ENCODE assay signal across 9 cellular contexts in the genomic region with DNA sequence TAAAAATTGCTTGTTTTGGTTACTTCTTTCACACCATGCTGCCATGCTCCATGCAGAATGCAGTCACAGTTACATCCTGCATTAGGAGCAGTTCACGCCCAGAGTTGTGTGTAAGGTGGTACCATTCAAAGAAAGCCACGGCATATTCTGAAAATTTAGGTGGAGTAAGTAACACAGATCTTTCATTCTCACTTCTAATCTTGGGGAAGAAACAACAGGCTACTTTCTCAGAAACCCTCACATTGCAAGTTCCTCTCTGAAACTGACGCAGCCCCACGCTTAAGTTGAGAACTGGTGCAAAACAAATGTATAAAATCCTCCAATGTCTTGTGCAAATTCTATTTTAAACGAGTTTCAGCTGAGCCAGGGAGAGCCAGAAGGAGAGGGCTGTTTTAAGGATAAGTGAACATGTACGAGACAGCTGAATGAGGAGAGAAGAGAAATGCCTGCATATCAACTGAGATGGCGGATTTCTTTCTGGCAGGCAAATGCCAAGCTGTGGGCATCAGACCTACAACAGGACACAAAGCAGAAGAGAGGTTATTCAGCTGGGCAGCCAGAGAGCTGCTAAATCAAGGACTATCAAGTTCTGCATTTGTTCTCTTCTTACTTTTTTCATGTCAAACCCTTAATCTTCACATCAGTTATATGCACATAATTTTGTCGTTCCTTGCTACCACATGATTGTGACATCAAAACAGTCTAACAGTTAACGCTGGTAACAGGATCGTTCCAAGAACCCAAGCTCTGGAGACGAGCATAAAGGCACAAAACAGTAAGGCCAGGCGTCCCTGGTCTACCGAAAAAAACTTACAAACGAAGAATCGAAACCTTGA. TPM values are rescaled to one million over a fixed set of nuclear protein-coding genes. Genes with fewer than 3 reads are reported as not detected.
A peak's percentile ranks its signal among the peaks of the same experiment; 100 is the strongest.
DNase-seq lines count a peak whose midpoint lies in the region; ATAC-seq and TF ChIP-seq lines count a peak whose summit lies in the region.
"Had no signal": no experiment of that assay in that cellular context is flagged by ENCODE, and none has a peak within 500 bp of the region (broad histone marks: within the 10 kb centered on the region; RNA-seq: fewer than 3 reads in every experiment).

No MANE protein-coding gene starts in this region.

- H3K4me3 ChIP-seq in lower lobe of right lung (peak overlapping the region; percentile 15), upper lobe of right lung (no peak overlapping the region)
- H3K4me3 ChIP-seq: psoas muscle had no signal

- ATAC-seq in lower lobe of right lung, result peak in 1 of 2 donors; percentile 11
- ATAC-seq in upper lobe of right lung, result no peak
- ATAC-seq: psoas muscle had no signal

- peaks cover 77% of the 10 kb centered on the region for H3K4me1 Mint-ChIP-seq in activated CD4-positive, alpha-beta T cell treated with anti-CD3 and anti-CD28 coated beads, Interleukin-2, amount 10 ng/mL, durations not matched to agents 24 days and 14 days

- peaks cover 55% of the 10 kb centered on the region for H3K36me3 Mint-ChIP-seq in activated CD4-positive, alpha-beta T cell treated with anti-CD3 and anti-CD28 coated beads, Interleukin-2, amount 10 ng/mL, durations not matched to agents 24 days and 14 days (ENCODE audit: low read depth)

- H3K4me3 Mint-ChIP-seq in activated CD4-positive, alpha-beta T cell treated with anti-CD3 and anti-CD28 coated beads, Interleukin-2, amount 10 ng/mL, durations not matched to agents 24 days and 14 days, result peak overlapping the region; percentile 90

- H3K4me1 ChIP-seq in lower lobe of right lung (peaks cover 11% of the 10 kb centered on the region), upper lobe of right lung (peaks cover 22% of the 10 kb centered on the region)
- H3K4me1 ChIP-seq: psoas muscle had no signal

- no peaks in the 10 kb centered on the region for H3K27me3 ChIP-seq in lower lobe of right lung (ENCODE audit: low read depth)
- H3K27me3 ChIP-seq in upper lobe of right lung, result no peaks in the 10 kb centered on the region

- H3K9me3 ChIP-seq in lower lobe of right lung (no peaks in the 10 kb centered on the region), upper lobe of right lung (no peaks in the 10 kb centered on the region)
- H3K9me3 ChIP-seq: psoas muscle had no signal

- intact Hi-C loops in activated CD4-positive, alpha-beta T cell treated with anti-CD3 and anti-CD28 coated beads, Interleukin-2, amount 10 ng/mL, durations not matched to agents 24 days and 14 days (cut with micrococcal nuclease), result loop anchor here (1.0 kb wide), 6 partner anchors 7 to 198 kb away; no protein-coding TSS in a partner anchor
- intact Hi-C loops in lower lobe of right lung (cut with DNase I) (no loop called here), upper lobe of right lung (cut with DNase I) (loop anchor here (10.0 kb wide), 1 partner anchor 206 kb away; no protein-coding TSS in a partner anchor)

- H3K9me3 Mint-ChIP-seq in activated CD4-positive, alpha-beta T cell treated with anti-CD3 and anti-CD28 coated beads, Interleukin-2, amount 10 ng/mL, durations not matched to agents 24 days and 14 days, result no peaks in the 10 kb centered on the region

- TF ChIP-seq CTCF in lower lobe of right lung (IDR thresholded peaks at IDR 0.05) (no peak), upper lobe of right lung (IDR thresholded peaks at IDR 0.05) (no peak)

- DNase-seq in activated naive CD4-positive, alpha-beta T cell treated with Interleukin-2 at 50 U/mL for 16 hours, result peak; percentile 50
- no peak for DNase-seq in activated naive CD4-positive, alpha-beta T cell (lab: John Stamatoyannopoulos, UW)
- DNase-seq in activated CD4-positive, alpha-beta T cell treated with anti-CD3 and anti-CD28 coated beads, Interleukin-2, amount 10 ng/mL, durations not matched to agents 24 days and 14 days, result peak; percentile 86
- DNase-seq in lower lobe of right lung (no peak), upper lobe of right lung (no peak), amniotic stem cell (lab: John Stamatoyannopoulos, UW) (no peak), KG1 (lab: John Stamatoyannopoulos, UW) (no peak), AG08395 (ENCODE audit: low spot score) (no peak)
- DNase-seq: psoas muscle had no signal

- H3K27me3 Mint-ChIP-seq in activated CD4-positive, alpha-beta T cell treated with anti-CD3 and anti-CD28 coated beads, Interleukin-2, amount 10 ng/mL, durations not matched to agents 24 days and 14 days, result no peaks in the 10 kb centered on the region

- no peaks in the 10 kb centered on the region for H3K36me3 ChIP-seq in lower lobe of right lung
- H3K36me3 ChIP-seq in upper lobe of right lung, result no peaks in the 10 kb centered on the region

- H3K27ac Mint-ChIP-seq in activated CD4-positive, alpha-beta T cell treated with anti-CD3 and anti-CD28 coated beads, Interleukin-2, amount 10 ng/mL, durations not matched to agents 24 days and 14 days, result peak overlapping the region; percentile 97

- H3K27ac ChIP-seq in lower lobe of right lung, result peak overlapping the region; percentile 54
- peak overlapping the region; percentile 58 for H3K27ac ChIP-seq in upper lobe of right lung
- H3K27ac ChIP-seq: psoas muscle had no signal

RNA-seq across cellular contexts. Expression of a gene that starts 6.4 kb away (rescaled TPM):
- 43.2 and 45.0 TPM in 2 replicates for total RNA-seq in activated CD4-positive, alpha-beta T cell treated with anti-CD3 and anti-CD28 coated beads, Interleukin-2, amount 10 ng/mL, durations not matched to agents 24 days and 14 days
- total RNA-seq in lower lobe of right lung, result 13.4 TPM
- 21.2 TPM for total RNA-seq in upper lobe of right lung

Comparison
In these comparisons a context has a peak if more than half of its experiments do, and no peak if none do; other contexts are left out.
1. DNase-seq: peak in activated naive CD4-positive, alpha-beta T cell treated with Interleukin-2 at 50 U/mL for 16 hours (single experiment) and activated CD4-positive, alpha-beta T cell treated with anti-CD3 and anti-CD28 coated beads, Interleukin-2, amount 10 ng/mL, durations not matched to agents 24 days and 14 days (single experiment); none in activated naive CD4-positive, alpha-beta T cell (0 of 4), lower lobe of right lung (single experiment), upper lobe of right lung (single experiment), amniotic stem cell (single experiment), KG1 (single experiment) and AG08395 (single experiment).